8 cellular contexts compared by ENCODE assay signal in the genomic region with DNA sequence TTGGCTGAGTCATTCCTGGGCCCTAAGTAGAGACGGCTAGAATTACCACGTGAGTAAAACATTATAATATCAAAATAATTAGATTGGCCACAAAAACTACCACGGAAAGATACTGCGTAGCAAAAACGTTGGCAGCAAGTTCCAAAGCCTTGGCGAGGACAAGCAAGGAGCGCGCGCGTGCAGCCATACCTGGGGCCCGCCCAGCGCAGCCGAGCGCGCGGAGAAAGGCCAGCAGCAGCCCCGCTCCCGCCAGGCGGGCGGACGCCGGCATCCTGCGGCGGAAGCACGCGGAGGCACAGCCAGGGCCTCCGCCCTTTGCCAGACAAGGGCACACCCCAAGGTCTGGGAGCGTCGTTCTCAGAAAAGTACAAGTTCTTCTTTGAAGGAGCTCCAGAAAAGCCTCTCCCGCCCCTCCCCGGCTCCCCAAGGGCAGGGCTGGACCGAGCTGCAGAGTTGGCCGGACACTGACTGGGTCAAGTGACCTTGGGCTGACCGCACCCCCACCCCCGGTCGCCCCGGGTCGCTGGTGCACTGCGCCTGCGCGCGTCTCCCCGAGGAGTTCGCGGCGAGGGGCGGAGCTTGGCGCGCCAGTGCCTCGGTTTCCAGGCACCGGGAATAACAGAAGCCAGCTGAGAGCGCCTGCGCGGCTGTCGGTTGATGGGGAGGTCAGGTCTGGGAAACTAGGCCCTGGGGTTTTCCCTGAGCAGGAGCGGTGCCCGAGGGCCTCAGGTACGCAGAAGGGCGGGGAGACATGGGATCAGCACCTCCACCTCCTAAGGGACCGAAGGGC. TPM values are rescaled to one million over a fixed set of nuclear protein-coding genes. Genes with fewer than 3 reads are reported as not detected.
DNase-seq lines count a peak whose midpoint lies in the region; ATAC-seq and TF ChIP-seq lines count a peak whose summit lies in the region.

A gene with protein sequence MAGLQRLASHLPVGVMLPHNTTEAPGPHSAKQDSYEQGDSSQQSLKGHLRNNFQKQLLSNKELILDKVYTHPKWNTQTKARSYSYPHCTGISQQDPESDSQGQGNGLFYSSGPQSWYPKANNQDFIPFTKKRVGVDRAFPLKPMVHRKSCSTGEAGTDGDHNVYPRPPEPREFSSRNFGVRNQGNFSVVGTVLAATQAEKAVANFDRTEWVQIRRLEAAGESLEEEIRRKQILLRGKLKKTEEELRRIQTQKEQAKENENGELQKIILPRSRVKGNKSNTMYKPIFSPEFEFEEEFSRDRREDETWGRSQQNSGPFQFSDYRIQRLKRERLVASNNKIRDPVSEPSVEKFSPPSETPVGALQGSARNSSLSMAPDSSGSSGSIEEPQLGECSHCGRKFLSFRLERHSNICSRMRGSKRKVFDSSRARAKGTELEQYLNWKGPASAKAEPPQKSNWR (plus strand): TSS at position 621 of the 790 bp plus-strand sequence. CDS start 933 bp downstream, outside the sequence.

- H3K36me3 Mint-ChIP-seq in IgD-negative memory B cell (no peaks in the 10 kb centered on the region), neural crest cell (ENCODE audit: low read depth) (no peaks in the 10 kb centered on the region)

- no peaks in the 10 kb centered on the region for H3K9me3 ChIP-seq in RWPE2 (ENCODE audit: severe bottlenecking)

- no peaks in the 10 kb centered on the region for H3K4me1 ChIP-seq in RWPE2 (ENCODE audit: insufficient read depth, poor library complexity, severe bottlenecking)

- H3K27ac ChIP-seq in RWPE2 (ENCODE audit: poor library complexity, severe bottlenecking): peak within 1 kb of the TSS; percentile 57
- H3K27ac ChIP-seq in substantia nigra (ENCODE audit: low read depth, low read length, poor library complexity, severe bottlenecking): peak within 1 kb of the TSS; percentile 83

- H3K9me3 Mint-ChIP-seq in IgD-negative memory B cell: no peaks in the 10 kb centered on the region
- H3K9me3 Mint-ChIP-seq in neural crest cell: no peaks in the 10 kb centered on the region

- no peak for TF ChIP-seq CTCF in RWPE2 (IDR thresholded peaks at IDR 0.05; ENCODE audit: poor library complexity, severe bottlenecking)
- TF ChIP-seq CTCF in neural crest cell (conservative IDR thresholded peaks at IDR 0.05): no peak

- H3K27me3 Mint-ChIP-seq in IgD-negative memory B cell: no peaks in the 10 kb centered on the region
- no peaks in the 10 kb centered on the region for H3K27me3 Mint-ChIP-seq in neural crest cell (ENCODE audit: low read depth)

- ATAC-seq in GM21381 (IDR thresholded peaks at IDR 0.05; ENCODE audit: unreplicated experiment) (peak; percentile 61), RWPE2 (ENCODE audit: low read depth) (peak; percentile 93)

- H3K4me3 ChIP-seq in RWPE2 (ENCODE audit: severe bottlenecking): peak within 1 kb of the TSS; percentile 36

- DNase-seq in COLO668 (lab: John Stamatoyannopoulos, UW; ENCODE audit: unreplicated experiment): peak; percentile 99
- peak; percentile 88 for DNase-seq in RWPE2 (ENCODE audit: low spot score)
- DNase-seq in activated naive CD4-positive, alpha-beta T cell treated with Interleukin-2 at 50 U/mL for 16 hours: peak; percentile 65
- peak; percentile 92 for DNase-seq in foreskin melanocyte
- DNase-seq in neural crest cell (ENCODE audit: low read depth, low spot score): peak; percentile 85
- peak; percentile 61 to 98 (median 94) for DNase-seq in substantia nigra (lab: John Stamatoyannopoulos, UW)

- H3K4me3 Mint-ChIP-seq in IgD-negative memory B cell (peak within 1 kb of the TSS in 2 of 4 donors; percentile 59 to 77), neural crest cell (no peak within 1 kb of the TSS)

- H3K27ac Mint-ChIP-seq in IgD-negative memory B cell (peak within 1 kb of the TSS in 2 of 3 donors; percentile 10 to 89), neural crest cell (ENCODE audit: unreplicated experiment) (peak within 1 kb of the TSS; percentile 70)

- no peaks in the 10 kb centered on the region for H3K27me3 ChIP-seq in RWPE2 (ENCODE audit: insufficient read depth, poor library complexity, severe bottlenecking)

- H3K4me1 Mint-ChIP-seq in IgD-negative memory B cell (peaks cover 2 to 7% (median 5%) of the 10 kb centered on the region in 3 donors), neural crest cell (peaks cover 8% of the 10 kb centered on the region)

- no peaks in the 10 kb centered on the region for H3K36me3 ChIP-seq in RWPE2 (ENCODE audit: low read depth)

RNA-seq across cellular contexts. Expression of the gene that starts here (rescaled TPM):
- polyA plus RNA-seq in IgD-negative memory B cell: 3.1 TPM
- total RNA-seq in neural crest cell: 1.3 and 1.9 TPM in 2 replicates

Comparison
In these comparisons a context has a peak if more than half of its experiments do, and no peak if none do; other contexts are left out.
1. Peak in every context shown above with its lines: DNase-seq, ATAC-seq, H3K4me3 ChIP-seq and H3K27ac ChIP-seq.